Comparison of ENCODE assay signal across 25 cellular contexts in the genomic region with DNA sequence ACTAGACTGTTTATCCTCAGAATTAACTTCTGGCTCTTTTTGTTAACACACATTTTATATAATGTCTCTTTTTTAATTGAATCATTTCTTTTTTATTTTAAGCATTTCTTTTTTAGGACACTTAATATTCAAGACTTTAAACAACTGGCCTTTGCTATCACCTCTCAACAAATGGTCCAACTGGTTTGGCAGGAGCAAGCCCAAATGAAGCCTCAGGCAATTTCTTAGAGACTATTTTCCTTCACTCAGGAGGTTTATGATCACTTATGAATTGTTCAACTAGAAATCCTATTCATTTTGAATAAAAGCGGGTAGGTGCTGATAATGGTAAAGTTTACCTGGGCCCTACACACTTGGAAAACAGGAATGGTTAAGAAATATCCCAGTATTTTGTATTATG.
"Had no signal": no experiment of that assay in that cellular context is flagged by ENCODE, and none has a peak within 500 bp of the region (broad histone marks: within the 10 kb centered on the region; RNA-seq: fewer than 3 reads in every experiment).

No MANE protein-coding gene starts in this region.

- FAIRE-seq: endometrium, frontal cortex, kidney had no signal

- DNase-seq: colonic mucosa; cortex of kidney; effector CD8-positive, alpha-beta T cell; effector memory CD8-positive, alpha-beta T cell; endodermal cell; foreskin keratinocyte; heart left ventricle; hypothalamus; immature natural killer cell; islet precursor cell; kidney; kidney glomerular epithelial cell; left colon; left lung; left ventricle myocardium superior; lower lobe of right lung; mesenchymal stem cell; mucosa of descending colon; naive B cell; naive thymus-derived CD8-positive, alpha-beta T cell had no signal

- H3K27ac ChIP-seq: colonic mucosa, esophagus muscularis mucosa, foreskin keratinocyte, gastroesophageal sphincter, heart left ventricle, hepatocyte, left lung, lower lobe of right lung had no signal

- H3K4me2 ChIP-seq: hepatocyte had no signal

- H3K79me2 ChIP-seq: hepatocyte had no signal

- ATAC-seq: effector memory CD8-positive, alpha-beta T cell; foreskin keratinocyte; gastroesophageal sphincter; heart left ventricle; left colon; left lung; left ventricle myocardium superior; lower lobe of right lung; mucosa of descending colon; naive thymus-derived CD8-positive, alpha-beta T cell had no signal

- H3K36me3 ChIP-seq: colonic mucosa, esophagus muscularis mucosa, gastroesophageal sphincter, heart left ventricle, left lung, lower lobe of right lung had no signal

- H3K27me3 ChIP-seq: colonic mucosa, esophagus muscularis mucosa, foreskin keratinocyte, gastroesophageal sphincter, heart left ventricle, hepatocyte, left lung had no signal

- H2AFZ ChIP-seq: hepatocyte had no signal

- H3K9me3 ChIP-seq: colonic mucosa, esophagus muscularis mucosa, gastroesophageal sphincter, heart left ventricle, lower lobe of right lung had no signal

- H3K4me1 ChIP-seq: colonic mucosa, esophagus muscularis mucosa, foreskin keratinocyte, gastroesophageal sphincter, heart left ventricle, left lung, lower lobe of right lung had no signal

- H3K4me3 ChIP-seq: colonic mucosa, esophagus muscularis mucosa, gastroesophageal sphincter, heart left ventricle, hepatocyte, left lung, lower lobe of right lung, mucosa of descending colon had no signal
